ENCODE assay signal across 1 cellular context in genomic region chr6:40550096-40550731, GRCh38.
TF ChIP-seq lines count a peak whose summit lies in the region.

No MANE protein-coding gene starts in this region.

TF ChIP-seq in H1, 55 proteins besides CTCF, POLR2A, EP300 and RAD21:
- TF ChIP-seq ATF2 (IDR thresholded peaks at IDR 0.05; ENCODE audit: low read length) = no peak
- TF ChIP-seq YY1 (IDR thresholded peaks at IDR 0.05; ENCODE audit: low read depth, low read length) = peak; percentile 48
- no peak for TF ChIP-seq EGR1 (IDR thresholded peaks at IDR 0.05; ENCODE audit: borderline replicate concordance, low read depth, low read length)
- no peak for TF ChIP-seq ZNF274 (IDR thresholded peaks at IDR 0.05; ENCODE audit: borderline replicate concordance, extremely low read depth, low read length)
- TF ChIP-seq CREB1 (IDR thresholded peaks at IDR 0.05) = no peak
- TF ChIP-seq, protein P1, sequence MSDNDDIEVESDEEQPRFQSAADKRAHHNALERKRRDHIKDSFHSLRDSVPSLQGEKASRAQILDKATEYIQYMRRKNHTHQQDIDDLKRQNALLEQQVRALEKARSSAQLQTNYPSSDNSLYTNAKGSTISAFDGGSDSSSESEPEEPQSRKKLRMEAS (IDR thresholded peaks at IDR 0.05) = no peak
- peak; percentile 62; the same call in 1 of the 2 replicates for TF ChIP-seq CEBPB (IDR thresholded peaks at IDR 0.05; ENCODE audit: low read depth, low read length)
